In genomic region chr20:50165687-50166554, GRCh38 we compare ENCODE assay signal across 8 cellular contexts. TPM values are rescaled to one million over a fixed set of nuclear protein-coding genes. Genes with fewer than 3 reads are reported as not detected.
A peak's percentile ranks its signal among the peaks of the same experiment; 100 is the strongest.
DNase-seq lines count a peak whose midpoint lies in the region; ATAC-seq and TF ChIP-seq lines count a peak whose summit lies in the region.

No MANE protein-coding gene starts in this region.

- intact Hi-C loops in left colon (cut with DNase I, micrococcal nuclease), result no loop called here

- peak overlapping the region; percentile 98 for H3K27ac ChIP-seq in AG04450 (ENCODE audit: low read depth, low read length)
- peak overlapping the region; percentile 79 to 89 for H3K27ac ChIP-seq in coronary artery

- no peaks in the 10 kb centered on the region for H3K9me3 ChIP-seq in AG04450 (ENCODE audit: control insufficient read depth, insufficient read depth, low read length)

- in situ Hi-C loops in GM18951 (cut with MboI; ENCODE audit: low sequenced_read_pairs, unreplicated experiment), result no loop called here

- DNase-seq in AG04450 (ENCODE audit: low read depth, low spot score) (peak; percentile 100), NCI-H510A (lab: John Stamatoyannopoulos, UW) (peak; percentile 94), coronary artery (ENCODE audit: low spot score) (peak; percentile 99), left colon (peak; percentile 94 to 99)
- peak; percentile 88 to 90 for DNase-seq in activated CD4-positive, alpha-beta T cell treated with anti-CD3 and anti-CD28 coated beads for 4 hours
- DNase-seq in stimulated activated CD4-positive, alpha-beta T cell treated with anti-CD3 and anti-CD28 coated beads, Interleukin-1b, Interleukin-23, amount 100 ng/mL, for 4 hours (ENCODE audit: low read depth in 2 of 2), result peak; percentile 72 to 75

- ATAC-seq in HG03354 (IDR thresholded peaks at IDR 0.05; ENCODE audit: poor library complexity, severe bottlenecking, unreplicated experiment) (peak; percentile 97), left colon (peak; percentile 98)

- peak; percentile 62 for TF ChIP-seq POLR2A in GM18951 (IDR thresholded peaks at IDR 0.05; ENCODE audit: extremely low read depth, insufficient read depth, insufficient read length)

- POLR2A ChIA-PET in AG04450 (lab: Yijun Ruan, JAX), result interaction anchor here (0.6 to 1.9 kb wide), 15 partner anchors 9 to 765 kb away, joined by 3 to 24 read pairs (median 4); partner anchors contain the start of genes ADNP and PEDS1

- CTCF ChIA-PET in AG04450 (lab: Charles Lee), result interaction anchor here (0.6 to 4.8 kb wide), 7 partner anchors 11 to 187 kb away, joined by 3 to 37 read pairs (median 6); no protein-coding TSS in a partner anchor

- TF ChIP-seq CTCF in AG04450 (IDR thresholded peaks at IDR 0.05; ENCODE audit: low read depth, low read length) (0 out of 2 replicates have a peak, but pooled peaks have one; percentile 14), coronary artery (IDR thresholded peaks at IDR 0.05) (no peak)

- H3K27me3 ChIP-seq in AG04450 (ENCODE audit: control insufficient read depth, insufficient read depth, low read length), result no peaks in the 10 kb centered on the region

- H3K4me3 ChIP-seq in AG04450 (ENCODE audit: low read depth, low read length) (peak overlapping the region; percentile 66), coronary artery (peak overlapping the region; percentile 59)

RNA-seq across cellular contexts. Expression of gene PEDS1, which starts 12.4 kb away (rescaled TPM):
- polyA plus RNA-seq in AG04450 (2011; rRNA removed), result 24.7 and 34.1 TPM in 2 replicates
- 59.3 and 77.2 TPM in 2 replicates for polyA minus RNA-seq in AG04450 (2011; rRNA and poly(A)+ RNA removed)
- total RNA-seq in left colon, result 10 to 100 TPM; 21.4 to 29.6 TPM

RNA-seq across cellular contexts. Expression of gene CEBPB, which starts 24.7 kb away (rescaled TPM):
- polyA plus RNA-seq in AG04450 (2011; rRNA removed), result 19.1 and 23.6 TPM in 2 replicates
- 10.8 and 13.6 TPM in 2 replicates for polyA minus RNA-seq in AG04450 (2011; rRNA and poly(A)+ RNA removed)
- total RNA-seq in left colon, result 10 to 100 TPM; 30.2 to 42.7 TPM

RNA-seq across cellular contexts. Expression of gene UBE2V1, which starts 53.0 kb away (rescaled TPM):
- 148 and 171 TPM in 2 replicates for polyA plus RNA-seq in AG04450 (2011; rRNA removed)
- polyA minus RNA-seq in AG04450 (2011; rRNA and poly(A)+ RNA removed), result 87.4 and 99.3 TPM in 2 replicates
- total RNA-seq in left colon, result 100 to 1,000 TPM in 1 of 2 donors, 10 to 100 TPM in 1; 70.8 to 106 TPM

Comparison
In these comparisons a context has a peak if more than half of its experiments do, and no peak if none do; other contexts are left out.
1. Peak in every context shown above with its lines: DNase-seq, ATAC-seq, H3K4me3 ChIP-seq and H3K27ac ChIP-seq.